Comparison of ENCODE assay signal across 10 cellular contexts in genomic region chr16:90046122-90046970, GRCh38. TPM values are rescaled to one million over a fixed set of nuclear protein-coding genes. Genes with fewer than 3 reads are reported as not detected.
DNase-seq lines count a peak whose midpoint lies in the region; ATAC-seq and TF ChIP-seq lines count a peak whose summit lies in the region.
"Had no signal": no experiment of that assay in that cellular context is flagged by ENCODE, and none has a peak within 500 bp of the region (broad histone marks: within the 10 kb centered on the region; RNA-seq: fewer than 3 reads in every experiment).

No MANE protein-coding gene starts in this region.

- H3K27ac Mint-ChIP-seq in activated naive CD4-positive, alpha-beta T cell treated with anti-CD3 and anti-CD28 coated beads, Interleukin-2, amount 50 U/mL, for 24 hours: no peak overlapping the region
- H3K27ac Mint-ChIP-seq in activated T-helper 1 cell treated with anti-CD3 and anti-CD28 coated beads, Interleukin-12 subunit alpha, Interleukin-12 subunit beta, Interleukin-2, Interleukin-4 antibody, amounts not matched to agents 30 ng/mL and 10 ng/mL and 1 ng/mL, durations not matched to agents 14 hours and 24 hours and 36 hours: peak overlapping the region; percentile 29
- peak overlapping the region in 2 of 6 donors; percentile 28 to 59 for H3K27ac Mint-ChIP-seq in immature natural killer cell
- peak overlapping the region; percentile 43 for H3K27ac Mint-ChIP-seq in type B pancreatic cell

- no peak for TF ChIP-seq CTCF in type B pancreatic cell (conservative IDR thresholded peaks at IDR 0.05)

- intact Hi-C loops in activated T-helper 1 cell treated with anti-CD3 and anti-CD28 coated beads, Interleukin-12 subunit alpha, Interleukin-12 subunit beta, Interleukin-2, Interleukin-4 antibody, amounts not matched to agents 30 ng/mL and 10 ng/mL and 1 ng/mL, durations not matched to agents 14 hours and 24 hours and 36 hours (cut with micrococcal nuclease): no loop called here

- no peaks in the 10 kb centered on the region for H3K36me3 Mint-ChIP-seq in activated naive CD4-positive, alpha-beta T cell treated with anti-CD3 and anti-CD28 coated beads, Interleukin-2, amount 50 U/mL, for 24 hours
- H3K36me3 Mint-ChIP-seq in activated T-helper 1 cell treated with anti-CD3 and anti-CD28 coated beads, Interleukin-12 subunit alpha, Interleukin-12 subunit beta, Interleukin-2, Interleukin-4 antibody, amounts not matched to agents 30 ng/mL and 10 ng/mL and 1 ng/mL, durations not matched to agents 14 hours and 24 hours and 36 hours (ENCODE audit: low read depth): no peaks in the 10 kb centered on the region
- H3K36me3 Mint-ChIP-seq in immature natural killer cell (no peaks in the 10 kb centered on the region), type B pancreatic cell (no peaks in the 10 kb centered on the region)

- H3K27me3 Mint-ChIP-seq in activated naive CD4-positive, alpha-beta T cell treated with anti-CD3 and anti-CD28 coated beads, Interleukin-2, amount 50 U/mL, for 24 hours: peaks cover 4% of the 10 kb centered on the region
- H3K27me3 Mint-ChIP-seq in activated T-helper 1 cell treated with anti-CD3 and anti-CD28 coated beads, Interleukin-12 subunit alpha, Interleukin-12 subunit beta, Interleukin-2, Interleukin-4 antibody, amounts not matched to agents 30 ng/mL and 10 ng/mL and 1 ng/mL, durations not matched to agents 14 hours and 24 hours and 36 hours (ENCODE audit: insufficient read depth): peaks cover 8% of the 10 kb centered on the region
- H3K27me3 Mint-ChIP-seq in immature natural killer cell (ENCODE audit: low read depth in 3 of 3): peaks cover 15 to 26% (median 21%) of the 10 kb centered on the region in 3 donors
- H3K27me3 Mint-ChIP-seq in type B pancreatic cell: peaks cover 4% of the 10 kb centered on the region

- peak overlapping the region; percentile 33 for H3K4me3 Mint-ChIP-seq in activated naive CD4-positive, alpha-beta T cell treated with anti-CD3 and anti-CD28 coated beads, Interleukin-2, amount 50 U/mL, for 24 hours
- no peak overlapping the region for H3K4me3 Mint-ChIP-seq in activated T-helper 1 cell treated with anti-CD3 and anti-CD28 coated beads, Interleukin-12 subunit alpha, Interleukin-12 subunit beta, Interleukin-2, Interleukin-4 antibody, amounts not matched to agents 30 ng/mL and 10 ng/mL and 1 ng/mL, durations not matched to agents 14 hours and 24 hours and 36 hours
- H3K4me3 Mint-ChIP-seq in immature natural killer cell: peak overlapping the region in 4 of 5 donors; percentile 43 to 67 (median 54)
- H3K4me3 Mint-ChIP-seq in type B pancreatic cell: peak overlapping the region; percentile 75

- no peaks in the 10 kb centered on the region for H3K9me3 Mint-ChIP-seq in activated naive CD4-positive, alpha-beta T cell treated with anti-CD3 and anti-CD28 coated beads, Interleukin-2, amount 50 U/mL, for 24 hours
- H3K9me3 Mint-ChIP-seq in activated T-helper 1 cell treated with anti-CD3 and anti-CD28 coated beads, Interleukin-12 subunit alpha, Interleukin-12 subunit beta, Interleukin-2, Interleukin-4 antibody, amounts not matched to agents 30 ng/mL and 10 ng/mL and 1 ng/mL, durations not matched to agents 14 hours and 24 hours and 36 hours: no peaks in the 10 kb centered on the region
- H3K9me3 Mint-ChIP-seq in immature natural killer cell (no peaks in the 10 kb centered on the region), type B pancreatic cell (no peaks in the 10 kb centered on the region)

- no peak for DNase-seq in activated naive CD4-positive, alpha-beta T cell (lab: John Stamatoyannopoulos, UW)
- DNase-seq in activated T-helper 1 cell treated with anti-CD3 and anti-CD28 coated beads, Interleukin-12 subunit alpha, Interleukin-12 subunit beta, Interleukin-2, Interleukin-4 antibody, amounts not matched to agents 30 ng/mL and 10 ng/mL and 1 ng/mL, durations not matched to agents 14 hours and 24 hours and 36 hours (ENCODE audit: low spot score): no peak
- DNase-seq in immature natural killer cell (no peak), type B pancreatic cell (ENCODE audit: extremely low spot score, unreplicated experiment) (no peak), T-helper 2 cell (no peak)
- DNase-seq in effector CD8-positive, alpha-beta T cell (lab: John Stamatoyannopoulos, UW): no peak
- DNase-seq: activated CD4-positive, CD25-positive, alpha-beta regulatory T cell had no signal

- no peak for ATAC-seq in GM18868 (IDR thresholded peaks at IDR 0.05; ENCODE audit: unreplicated experiment)

- peaks cover 8% of the 10 kb centered on the region for H3K4me1 Mint-ChIP-seq in activated naive CD4-positive, alpha-beta T cell treated with anti-CD3 and anti-CD28 coated beads, Interleukin-2, amount 50 U/mL, for 24 hours
- no peaks in the 10 kb centered on the region for H3K4me1 Mint-ChIP-seq in activated T-helper 1 cell treated with anti-CD3 and anti-CD28 coated beads, Interleukin-12 subunit alpha, Interleukin-12 subunit beta, Interleukin-2, Interleukin-4 antibody, amounts not matched to agents 30 ng/mL and 10 ng/mL and 1 ng/mL, durations not matched to agents 14 hours and 24 hours and 36 hours (ENCODE audit: low read depth)
- peaks cover 14 to 16% of the 10 kb centered on the region in 2 donors for H3K4me1 Mint-ChIP-seq in immature natural killer cell
- peaks cover 17% of the 10 kb centered on the region for H3K4me1 Mint-ChIP-seq in type B pancreatic cell (ENCODE audit: unreplicated experiment)

RNA-seq across cellular contexts. Expression of gene DBNDD1, which starts 27.1 kb away (rescaled TPM):
- 0.18 TPM in 1 of 2 replicates, not detected in the other for total RNA-seq in activated T-helper 1 cell treated with anti-CD3 and anti-CD28 coated beads, Interleukin-12 subunit alpha, Interleukin-12 subunit beta, Interleukin-2, Interleukin-4 antibody, amounts not matched to agents 30 ng/mL and 10 ng/mL and 1 ng/mL, durations not matched to agents 14 hours and 24 hours and 36 hours
- polyA plus RNA-seq in immature natural killer cell: not detected
- total RNA-seq in type B pancreatic cell (ENCODE audit: low replicate concordance): 11.6 and 21.2 TPM in 2 replicates

RNA-seq across cellular contexts. Expression of gene PRDM7, which starts 30.8 kb away (rescaled TPM):
- total RNA-seq in activated T-helper 1 cell treated with anti-CD3 and anti-CD28 coated beads, Interleukin-12 subunit alpha, Interleukin-12 subunit beta, Interleukin-2, Interleukin-4 antibody, amounts not matched to agents 30 ng/mL and 10 ng/mL and 1 ng/mL, durations not matched to agents 14 hours and 24 hours and 36 hours: not detected in 2 replicates
- polyA plus RNA-seq in immature natural killer cell: not detected
- not detected in 2 replicates for total RNA-seq in type B pancreatic cell (ENCODE audit: low replicate concordance)
- total RNA-seq: G401 had no signal

Comparison
In these comparisons a context has a peak if more than half of its experiments do, and no peak if none do; other contexts are left out.
1. RNA of gene DBNDD1, which starts 27.1 kb away (total RNA-seq): 11.6 to 21.2 TPM in type B pancreatic cell; 0.18 TPM in activated T-helper 1 cell treated with anti-CD3 and anti-CD28 coated beads, Interleukin-12 subunit alpha, Interleukin-12 subunit beta, Interleukin-2, Interleukin-4 antibody, amounts not matched to agents 30 ng/mL and 10 ng/mL and 1 ng/mL, durations not matched to agents 14 hours and 24 hours and 36 hours; every median in the first group is over 10 times any median in the second.